In genomic region chr1:152565535-152566215, GRCh38 we compare ENCODE assay signal across 25 cellular contexts. TPM values are rescaled to one million over a fixed set of nuclear protein-coding genes. Genes with fewer than 3 reads are reported as not detected.
"Had no signal": no experiment of that assay in that cellular context is flagged by ENCODE, and none has a peak within 500 bp of the region (broad histone marks: within the 10 kb centered on the region; RNA-seq: fewer than 3 reads in every experiment).

No MANE protein-coding gene starts in this region.

- ATAC-seq: K562 had no signal

- H3K9me3 ChIP-seq: SK-N-SH had no signal

- H3K9me2 ChIP-seq: SK-N-SH had no signal

- H3K27ac Mint-ChIP-seq: IgD-negative memory B cell had no signal

- H3K27ac ChIP-seq: KMS-11 had no signal

- H3K4me3 ChIP-seq: K562 had no signal

- H3K4me2 ChIP-seq: KMS-11, SK-N-SH had no signal

- H3K4me1 Mint-ChIP-seq: IgD-negative memory B cell had no signal

- DNase-seq: Kasumi-1, MM.1S, NCI-H1105, NCI-H1417, NCI-H1436 treated with DMSO at 0.1 percent for 48 hours, NCI-H1694, NCI-H187 treated with DMSO at 0.1 percent for 48 hours, NCI-H2029 treated with DMSO at 0.1 percent for 48 hours, NCI-H2171 treated with DMSO at 0.1 percent for 48 hours, NCI-H345, NCI-H446 treated with DMSO at 0.1 percent for 48 hours, NCI-H510A treated with DMSO at 0.1 percent for 48 hours, NCI-H526 treated with DMSO at 0.1 percent for 48 hours, NCI-H748 treated with DMSO at 0.1 percent for 48 hours, RPMI8226, SHP77, SK-N-SH, T-helper 1 cell had no signal

- H3K9ac ChIP-seq: KMS-11, SK-N-SH had no signal

- H3K4me3 Mint-ChIP-seq: IgD-negative memory B cell had no signal

RNA-seq across cellular contexts. Expression of gene LCE3E, which starts 0.9 kb away (rescaled TPM):
- total RNA-seq: HT1080, K562, M059J, OCI-LY7, SK-MEL-5 had no signal

RNA-seq across cellular contexts. Expression of gene LCE3D, which starts 14.6 kb away (rescaled TPM):
- total RNA-seq: HT1080, K562, M059J, OCI-LY7, SK-MEL-5 had no signal

RNA-seq across cellular contexts. Expression of gene LCE3C, which starts 34.4 kb away (rescaled TPM):
- total RNA-seq: HT1080, K562, M059J, OCI-LY7, SK-MEL-5 had no signal

RNA-seq across cellular contexts. Expression of gene LCE3B, which starts 47.9 kb away (rescaled TPM):
- total RNA-seq: HT1080, K562, M059J, OCI-LY7, SK-MEL-5 had no signal

RNA-seq across cellular contexts. Expression of gene CRCT1, which starts 51.4 kb away (rescaled TPM):
- total RNA-seq: HT1080, K562, M059J, OCI-LY7, SK-MEL-5 had no signal
